Comparison of ENCODE assay signal across 21 cellular contexts in genomic region chr1:70483342-70483741, GRCh38.
"Had no signal": no experiment of that assay in that cellular context is flagged by ENCODE, and none has a peak within 500 bp of the region (broad histone marks: within the 10 kb centered on the region; RNA-seq: fewer than 3 reads in every experiment).

No MANE protein-coding gene starts in this region.

- DNase-seq: cortex of kidney; effector memory CD8-positive, alpha-beta T cell; erythroblast; esophagus squamous epithelium; gastrocnemius medialis; head of caudate nucleus; left ventricle myocardium superior; lower lobe of right lung; natural killer cell; occipital lobe; ovary; retina; right lobe of liver; small intestine; stimulated activated CD4-positive, alpha-beta T cell treated with anti-CD3 and anti-CD28 coated beads, Interleukin-15, amount 100 ng/mL, for 24 hours; stimulated activated CD4-positive, alpha-beta T cell treated with anti-CD3 and anti-CD28 coated beads, Interleukin-2, amount 100 ng/mL, for 48 hours; stimulated activated naive B cell treated with anti-CD40 and anti-IgM and Interleukin-4, amounts not matched to agents 10 μg/mL and 1 μg/mL and 100 μg/mL, for 72 hours; upper lobe of left lung had no signal

- H3K4me3 Mint-ChIP-seq: effector memory CD8-positive, alpha-beta T cell; natural killer cell; stimulated activated naive B cell treated with anti-CD40 and anti-IgM and Interleukin-4, amounts not matched to agents 10 μg/mL and 1 μg/mL and 100 μg/mL, for 72 hours; stimulated activated naive CD8-positive, alpha-beta T cell treated with anti-CD3 and anti-CD28 coated beads, Interleukin-15, Interleukin-2, amounts not matched to agents 100 ng/mL and 50 ng/mL, for 24 hours had no signal

- H3K9me3 Mint-ChIP-seq: effector memory CD8-positive, alpha-beta T cell; natural killer cell; stimulated activated naive B cell treated with anti-CD40 and anti-IgM and Interleukin-4, amounts not matched to agents 10 μg/mL and 1 μg/mL and 100 μg/mL, for 72 hours; stimulated activated naive CD8-positive, alpha-beta T cell treated with anti-CD3 and anti-CD28 coated beads, Interleukin-15, Interleukin-2, amounts not matched to agents 100 ng/mL and 50 ng/mL, for 24 hours had no signal

- ATAC-seq: effector memory CD8-positive, alpha-beta T cell; gastrocnemius medialis; left ventricle myocardium superior; lower lobe of right lung; natural killer cell; right lobe of liver; stimulated activated naive B cell treated with anti-CD40 and anti-IgM and Interleukin-4, amounts not matched to agents 10 μg/mL and 1 μg/mL and 100 μg/mL, for 72 hours had no signal

- H3K36me3 Mint-ChIP-seq: natural killer cell; stimulated activated naive B cell treated with anti-CD40 and anti-IgM and Interleukin-4, amounts not matched to agents 10 μg/mL and 1 μg/mL and 100 μg/mL, for 72 hours had no signal

- H3K36me3 ChIP-seq: esophagus squamous epithelium, gastrocnemius medialis, lower lobe of right lung, ovary, right lobe of liver, thoracic aorta, tibial nerve, upper lobe of left lung had no signal

- H3K4me1 Mint-ChIP-seq: natural killer cell had no signal

- H3K27me3 ChIP-seq: esophagus squamous epithelium, gastrocnemius medialis, ovary, right lobe of liver, tibial nerve, upper lobe of left lung had no signal

- H3K4me1 ChIP-seq: gastrocnemius medialis, right lobe of liver, upper lobe of left lung had no signal

- H3K27ac ChIP-seq: esophagus squamous epithelium, gastrocnemius medialis, lower lobe of right lung, ovary, right lobe of liver, thoracic aorta, tibial nerve, upper lobe of left lung had no signal

- H3K27ac Mint-ChIP-seq: effector memory CD8-positive, alpha-beta T cell; natural killer cell; stimulated activated naive B cell treated with anti-CD40 and anti-IgM and Interleukin-4, amounts not matched to agents 10 μg/mL and 1 μg/mL and 100 μg/mL, for 72 hours; stimulated activated naive CD8-positive, alpha-beta T cell treated with anti-CD3 and anti-CD28 coated beads, Interleukin-15, Interleukin-2, amounts not matched to agents 100 ng/mL and 50 ng/mL, for 24 hours had no signal

- H3K4me3 ChIP-seq: esophagus squamous epithelium, gastrocnemius medialis, lower lobe of right lung, ovary, right lobe of liver, thoracic aorta, tibial nerve, upper lobe of left lung had no signal
